ENCODE assay signal across 18 cellular contexts in the genomic region with DNA sequence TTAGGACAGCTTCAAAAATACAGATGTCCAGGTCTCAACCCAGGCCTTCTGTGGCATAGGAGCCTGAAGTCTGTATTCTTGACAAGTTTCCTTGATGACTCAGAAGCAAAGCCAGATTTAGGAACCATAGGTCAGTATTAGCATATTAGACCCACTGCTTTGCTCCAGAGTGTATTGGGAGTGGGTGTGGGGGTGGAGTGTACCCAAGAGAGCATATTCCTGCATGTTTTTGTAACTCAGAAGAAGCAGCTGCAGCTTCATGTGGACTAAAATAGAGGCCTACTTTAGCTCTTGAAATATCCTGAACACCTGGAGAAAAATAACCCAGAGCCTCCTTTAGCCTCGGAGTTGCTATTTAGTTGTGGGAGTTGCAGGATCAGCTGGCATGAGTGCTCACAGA.
"Had no signal": no experiment of that assay in that cellular context is flagged by ENCODE, and none has a peak within 500 bp of the region (broad histone marks: within the 10 kb centered on the region; RNA-seq: fewer than 3 reads in every experiment).

No MANE protein-coding gene starts in this region.

- H3K36me3 Mint-ChIP-seq: activated CD4-positive, alpha-beta memory T cell treated with anti-CD3 and anti-CD28 coated beads for 36 hours; activated naive CD8-positive, alpha-beta T cell; memory B cell; naive thymus-derived CD8-positive, alpha-beta T cell; WTC11 had no signal

- DNase-seq: activated CD4-positive, alpha-beta memory T cell treated with anti-CD3 and anti-CD28 coated beads for 36 hours; activated CD4-positive, alpha-beta T cell treated with anti-CD3 and anti-CD28 coated beads for 36 hours; activated T-cell treated with anti-CD3 and anti-CD28 coated beads for 4 hours; amygdala; body of pancreas; effector memory CD8-positive, alpha-beta T cell; foreskin fibroblast; mucosa of descending colon; naive thymus-derived CD8-positive, alpha-beta T cell; stimulated activated CD4-positive, alpha-beta T cell treated with anti-CD3 and anti-CD28 coated beads, Interleukin-4, amount 100 ng/mL, for 24 hours; stimulated activated naive CD4-positive, alpha-beta T cell had no signal

- H3K27me3 Mint-ChIP-seq: activated CD4-positive, alpha-beta memory T cell treated with anti-CD3 and anti-CD28 coated beads for 36 hours; activated CD4-positive, alpha-beta T cell treated with anti-CD3 and anti-CD28 coated beads for 36 hours; activated naive CD8-positive, alpha-beta T cell; central memory CD8-positive, alpha-beta T cell; effector memory CD8-positive, alpha-beta T cell; naive thymus-derived CD8-positive, alpha-beta T cell had no signal

- ATAC-seq: activated CD4-positive, alpha-beta T cell treated with anti-CD3 and anti-CD28 coated beads for 36 hours; body of pancreas; effector memory CD8-positive, alpha-beta T cell; mucosa of descending colon; naive thymus-derived CD8-positive, alpha-beta T cell; sciatic nerve; WTC11 had no signal

- H3K27ac Mint-ChIP-seq: activated CD4-positive, alpha-beta memory T cell treated with anti-CD3 and anti-CD28 coated beads for 36 hours; activated CD4-positive, alpha-beta T cell treated with anti-CD3 and anti-CD28 coated beads for 36 hours; activated naive CD8-positive, alpha-beta T cell; activated T-helper 1 cell treated with anti-CD3 and anti-CD28 coated beads, Interleukin-12 subunit alpha, Interleukin-12 subunit beta, Interleukin-2, Interleukin-4 antibody, amounts not matched to agents 30 ng/mL and 10 ng/mL and 1 ng/mL, durations not matched to agents 14 hours and 24 hours and 36 hours; effector memory CD8-positive, alpha-beta T cell; memory B cell; naive thymus-derived CD8-positive, alpha-beta T cell; T-helper 2 cell treated with Interferon-gamma antibody and Interleukin-4, amounts not matched to agents 5 μg/mL and 100 μg/mL, for 36 hours; WTC11 had no signal

- H3K4me3 Mint-ChIP-seq: activated CD4-positive, alpha-beta memory T cell treated with anti-CD3 and anti-CD28 coated beads for 36 hours; activated CD4-positive, alpha-beta T cell treated with anti-CD3 and anti-CD28 coated beads for 36 hours; activated naive CD8-positive, alpha-beta T cell; activated T-helper 1 cell treated with anti-CD3 and anti-CD28 coated beads, Interleukin-12 subunit alpha, Interleukin-12 subunit beta, Interleukin-2, Interleukin-4 antibody, amounts not matched to agents 30 ng/mL and 10 ng/mL and 1 ng/mL, durations not matched to agents 14 hours and 24 hours and 36 hours; central memory CD8-positive, alpha-beta T cell; effector memory CD8-positive, alpha-beta T cell; memory B cell; naive thymus-derived CD8-positive, alpha-beta T cell; T-helper 2 cell treated with Interferon-gamma antibody and Interleukin-4, amounts not matched to agents 5 μg/mL and 100 μg/mL, for 36 hours; WTC11 had no signal

- H3K4me1 Mint-ChIP-seq: activated CD4-positive, alpha-beta T cell treated with anti-CD3 and anti-CD28 coated beads for 36 hours; memory B cell had no signal

- H3K9me3 Mint-ChIP-seq: activated CD4-positive, alpha-beta memory T cell treated with anti-CD3 and anti-CD28 coated beads for 36 hours; activated T-helper 1 cell treated with anti-CD3 and anti-CD28 coated beads, Interleukin-12 subunit alpha, Interleukin-12 subunit beta, Interleukin-2, Interleukin-4 antibody, amounts not matched to agents 30 ng/mL and 10 ng/mL and 1 ng/mL, durations not matched to agents 14 hours and 24 hours and 36 hours; central memory CD8-positive, alpha-beta T cell; effector memory CD8-positive, alpha-beta T cell; memory B cell; naive thymus-derived CD8-positive, alpha-beta T cell; T-helper 2 cell treated with Interferon-gamma antibody and Interleukin-4, amounts not matched to agents 5 μg/mL and 100 μg/mL, for 36 hours; WTC11 had no signal
